ENCODE assay signal across 1 cellular context in the genomic region with DNA sequence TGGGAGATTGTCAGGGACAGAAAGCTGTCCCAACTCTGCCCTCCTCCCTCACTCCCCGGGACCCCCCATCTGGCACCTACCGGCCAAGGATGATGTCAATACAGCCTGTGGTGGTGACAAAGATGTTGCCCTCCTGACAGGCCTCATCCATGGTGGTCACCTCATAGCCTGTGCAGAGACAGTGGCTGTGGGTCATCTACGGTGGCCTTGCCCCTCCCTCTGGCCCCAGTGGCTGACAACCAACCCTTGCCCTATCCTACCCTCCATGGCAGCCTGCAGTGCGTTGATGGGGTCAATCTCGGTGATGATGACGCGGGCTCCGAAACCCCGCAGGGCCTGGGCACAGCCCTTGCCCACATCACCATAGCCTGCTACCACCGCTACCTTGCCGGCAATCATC.
TF ChIP-seq lines count a peak whose summit lies in the region.

No MANE protein-coding gene starts in this region.

TF ChIP-seq in HepG2, 621 proteins besides CTCF, POLR2A, EP300 and RAD21:
- TF ChIP-seq JUND (CRISPR knock-in tag; IDR thresholded peaks at IDR 0.05) (no peak), POLR2G (IDR thresholded peaks at IDR 0.05; ENCODE audit: low read depth, low read length) (0 out of 2 replicates have a peak, but pooled peaks have one; percentile 3), ZNF235 (CRISPR knock-in tag; IDR thresholded peaks at IDR 0.05; ENCODE audit: borderline replicate concordance) (0 out of 2 replicates have a peak, but pooled peaks have one; percentile 35), IRX3 (CRISPR knock-in tag; IDR thresholded peaks at IDR 0.05; ENCODE audit: borderline replicate concordance, low read depth) (no peak), ZBTB4 (CRISPR knock-in tag; IDR thresholded peaks at IDR 0.05; ENCODE audit: borderline replicate concordance) (0 out of 2 replicates have a peak, but pooled peaks have one; percentile 19), ZNF570 (CRISPR knock-in tag; IDR thresholded peaks at IDR 0.05; ENCODE audit: borderline replicate concordance) (no peak), ZFP91 (CRISPR knock-in tag; IDR thresholded peaks at IDR 0.05; ENCODE audit: borderline replicate concordance) (0 out of 2 replicates have a peak, but pooled peaks have one; percentile 44), ZBTB46 (CRISPR knock-in tag; IDR thresholded peaks at IDR 0.05; ENCODE audit: borderline replicate concordance) (no peak), KDM5B (CRISPR knock-in tag; IDR thresholded peaks at IDR 0.05; ENCODE audit: borderline replicate concordance) (peak; percentile 35; the same call in 1 of the 2 replicates), STAG1 (CRISPR knock-in tag; IDR thresholded peaks at IDR 0.05) (no peak), CAMTA2 (CRISPR knock-in tag; IDR thresholded peaks at IDR 0.05; ENCODE audit: borderline replicate concordance) (0 out of 2 replicates have a peak, but pooled peaks have one; percentile 23), ZNF432 (CRISPR knock-in tag; IDR thresholded peaks at IDR 0.05; ENCODE audit: borderline replicate concordance) (no peak), AGO2 (optimal IDR thresholded peaks at IDR 0.05; ENCODE audit: low read depth, low read length) (peak; percentile 79), NR0B2 (CRISPR knock-in tag; IDR thresholded peaks at IDR 0.05) (0 out of 2 replicates have a peak, but pooled peaks have one; percentile 56)
